In the genomic region with DNA sequence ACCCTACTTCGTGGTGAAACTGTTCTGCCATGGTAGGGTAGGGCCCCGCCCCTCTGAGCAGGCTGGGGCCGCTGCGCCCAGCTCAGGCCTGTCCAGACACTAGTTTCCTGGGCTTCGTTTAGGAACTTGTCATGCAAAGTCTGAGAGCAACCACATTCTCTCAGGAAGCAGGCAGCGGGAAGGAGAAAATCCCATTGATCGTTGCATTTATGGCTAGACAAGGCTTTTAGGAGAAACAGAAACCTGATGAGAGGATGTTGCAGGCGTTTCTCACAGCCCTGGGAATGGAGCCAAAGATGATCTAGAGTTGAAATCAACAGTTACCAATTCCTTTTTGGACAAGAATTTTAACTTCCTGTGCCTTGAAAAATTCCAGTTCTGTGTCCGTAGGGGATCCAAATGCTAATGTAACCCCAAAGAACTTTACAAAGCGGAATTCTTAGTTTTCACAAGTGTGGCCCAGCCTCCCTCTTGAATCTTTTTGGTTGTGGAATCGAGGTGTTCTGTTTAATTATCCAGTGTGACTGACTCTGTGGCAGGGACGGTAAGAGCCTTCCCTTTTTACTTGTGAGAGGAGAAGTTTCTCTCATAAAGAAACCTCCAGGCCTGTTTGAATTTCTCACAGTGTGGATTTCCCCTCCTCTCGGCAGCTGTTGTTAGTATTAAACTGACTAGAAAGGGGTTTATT, we compare ENCODE assay signal across 2 cellular contexts.
TF ChIP-seq lines count a peak whose summit lies in the region.

No MANE protein-coding gene starts in this region.

TF ChIP-seq in liver, 16 proteins besides CTCF, POLR2A, EP300 and RAD21:
- no peak for TF ChIP-seq HNF4G (IDR thresholded peaks at IDR 0.05)
- no peak for TF ChIP-seq RXRA (IDR thresholded peaks at IDR 0.05)
- no peak for TF ChIP-seq FOXA1 (IDR thresholded peaks at IDR 0.05)
- no peak for TF ChIP-seq FOXA2 (IDR thresholded peaks at IDR 0.05)
- TF ChIP-seq YY1 (IDR thresholded peaks at IDR 0.05), result no peak
- no peak for TF ChIP-seq GABPA (IDR thresholded peaks at IDR 0.05 in 1 of 2, conservative IDR thresholded peaks at IDR 0.05 in 1 of 2)
- TF ChIP-seq, protein P1, sequence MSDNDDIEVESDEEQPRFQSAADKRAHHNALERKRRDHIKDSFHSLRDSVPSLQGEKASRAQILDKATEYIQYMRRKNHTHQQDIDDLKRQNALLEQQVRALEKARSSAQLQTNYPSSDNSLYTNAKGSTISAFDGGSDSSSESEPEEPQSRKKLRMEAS (IDR thresholded peaks at IDR 0.05), result no peak

TF ChIP-seq in HepG2, 621 proteins besides CTCF, POLR2A, EP300 and RAD21:
- TF ChIP-seq ZNF816 (CRISPR knock-in tag; IDR thresholded peaks at IDR 0.05; ENCODE audit: borderline replicate concordance) (no peak), RARA (CRISPR knock-in tag; IDR thresholded peaks at IDR 0.05) (no peak), ZFX (CRISPR knock-in tag; IDR thresholded peaks at IDR 0.05; ENCODE audit: low read depth) (no peak), ZNF501 (CRISPR knock-in tag; IDR thresholded peaks at IDR 0.05) (no peak), DNMT1 (CRISPR knock-in tag; IDR thresholded peaks at IDR 0.05) (no peak)
- TF ChIP-seq, protein P2, sequence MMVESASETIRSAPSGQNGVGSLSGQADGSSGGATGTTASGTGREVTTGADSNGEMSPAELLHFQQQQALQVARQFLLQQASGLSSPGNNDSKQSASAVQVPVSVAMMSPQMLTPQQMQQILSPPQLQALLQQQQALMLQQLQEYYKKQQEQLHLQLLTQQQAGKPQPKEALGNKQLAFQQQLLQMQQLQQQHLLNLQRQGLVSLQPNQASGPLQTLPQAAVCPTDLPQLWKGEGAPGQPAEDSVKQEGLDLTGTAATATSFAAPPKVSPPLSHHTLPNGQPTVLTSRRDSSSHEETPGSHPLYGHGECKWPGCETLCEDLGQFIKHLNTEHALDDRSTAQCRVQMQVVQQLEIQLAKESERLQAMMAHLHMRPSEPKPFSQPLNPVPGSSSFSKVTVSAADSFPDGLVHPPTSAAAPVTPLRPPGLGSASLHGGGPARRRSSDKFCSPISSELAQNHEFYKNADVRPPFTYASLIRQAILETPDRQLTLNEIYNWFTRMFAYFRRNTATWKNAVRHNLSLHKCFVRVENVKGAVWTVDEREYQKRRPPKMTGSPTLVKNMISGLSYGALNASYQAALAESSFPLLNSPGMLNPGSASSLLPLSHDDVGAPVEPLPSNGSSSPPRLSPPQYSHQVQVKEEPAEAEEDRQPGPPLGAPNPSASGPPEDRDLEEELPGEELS (CRISPR knock-in tag; IDR thresholded peaks at IDR 0.05), result no peak
- TF ChIP-seq, protein P3, sequence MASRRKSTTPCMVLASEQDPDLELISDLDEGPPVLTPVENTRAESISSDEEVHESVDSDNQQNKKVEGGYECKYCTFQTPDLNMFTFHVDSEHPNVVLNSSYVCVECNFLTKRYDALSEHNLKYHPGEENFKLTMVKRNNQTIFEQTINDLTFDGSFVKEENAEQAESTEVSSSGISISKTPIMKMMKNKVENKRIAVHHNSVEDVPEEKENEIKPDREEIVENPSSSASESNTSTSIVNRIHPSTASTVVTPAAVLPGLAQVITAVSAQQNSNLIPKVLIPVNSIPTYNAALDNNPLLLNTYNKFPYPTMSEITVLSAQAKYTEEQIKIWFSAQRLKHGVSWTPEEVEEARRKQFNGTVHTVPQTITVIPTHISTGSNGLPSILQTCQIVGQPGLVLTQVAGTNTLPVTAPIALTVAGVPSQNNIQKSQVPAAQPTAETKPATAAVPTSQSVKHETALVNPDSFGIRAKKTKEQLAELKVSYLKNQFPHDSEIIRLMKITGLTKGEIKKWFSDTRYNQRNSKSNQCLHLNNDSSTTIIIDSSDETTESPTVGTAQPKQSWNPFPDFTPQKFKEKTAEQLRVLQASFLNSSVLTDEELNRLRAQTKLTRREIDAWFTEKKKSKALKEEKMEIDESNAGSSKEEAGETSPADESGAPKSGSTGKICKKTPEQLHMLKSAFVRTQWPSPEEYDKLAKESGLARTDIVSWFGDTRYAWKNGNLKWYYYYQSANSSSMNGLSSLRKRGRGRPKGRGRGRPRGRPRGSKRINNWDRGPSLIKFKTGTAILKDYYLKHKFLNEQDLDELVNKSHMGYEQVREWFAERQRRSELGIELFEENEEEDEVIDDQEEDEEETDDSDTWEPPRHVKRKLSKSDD (CRISPR knock-in tag; IDR thresholded peaks at IDR 0.05; ENCODE audit: low read depth), result no peak
- TF ChIP-seq, protein P4, sequence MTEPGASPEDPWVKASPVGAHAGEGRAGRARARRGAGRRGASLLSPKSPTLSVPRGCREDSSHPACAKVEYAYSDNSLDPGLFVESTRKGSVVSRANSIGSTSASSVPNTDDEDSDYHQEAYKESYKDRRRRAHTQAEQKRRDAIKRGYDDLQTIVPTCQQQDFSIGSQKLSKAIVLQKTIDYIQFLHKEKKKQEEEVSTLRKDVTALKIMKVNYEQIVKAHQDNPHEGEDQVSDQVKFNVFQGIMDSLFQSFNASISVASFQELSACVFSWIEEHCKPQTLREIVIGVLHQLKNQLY (CRISPR knock-in tag; IDR thresholded peaks at IDR 0.05), result no peak
